13 cellular contexts compared by ENCODE assay signal in the genomic region with DNA sequence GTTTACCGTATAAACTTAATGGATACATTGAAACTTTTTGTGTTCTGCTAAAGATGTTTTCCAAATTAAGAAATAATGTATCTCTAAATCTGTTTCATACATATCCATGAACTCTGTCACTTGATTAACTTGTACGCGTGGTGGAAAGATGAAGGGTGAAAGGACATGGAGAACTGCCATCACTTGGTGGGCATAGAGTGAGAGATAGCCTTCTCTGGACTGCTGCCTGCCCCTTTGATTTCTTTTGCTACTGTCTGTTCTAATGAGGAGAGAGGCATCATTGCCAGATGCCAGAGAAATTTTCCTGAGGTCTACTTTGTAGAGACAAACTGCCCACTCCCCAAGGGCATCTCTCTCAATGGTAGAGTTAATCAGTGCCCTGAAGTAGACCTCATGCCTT.
"Had no signal": no experiment of that assay in that cellular context is flagged by ENCODE, and none has a peak within 500 bp of the region (broad histone marks: within the 10 kb centered on the region; RNA-seq: fewer than 3 reads in every experiment).

No MANE protein-coding gene starts in this region.

- H3K4me1 ChIP-seq: testis had no signal

- DNase-seq: activated CD4-positive, alpha-beta T cell treated with anti-CD3 and anti-CD28 coated beads, Interleukin-2, amount 50 U/mL, for 4 hours; activated effector memory CD4-positive, alpha-beta T cell treated with Interleukin-2 at 50 U/mL for 16 hours; activated T-cell treated with anti-CD3 and anti-CD28 coated beads, Interleukin-2, amount 50 U/mL, for 1 hour; amygdala; islet precursor cell; naive thymus-derived CD4-positive, alpha-beta T cell; nucleus accumbens; stimulated activated CD4-positive, alpha-beta T cell treated with anti-CD3 and anti-CD28 coated beads, Interleukin-15, amount 100 ng/mL, for 24 hours; stimulated activated CD4-positive, alpha-beta T cell treated with anti-CD3 and anti-CD28 coated beads, Interleukin-4, amount 100 ng/mL, for 24 hours; stimulated activated naive CD8-positive, alpha-beta T cell treated with anti-CD3 and anti-CD28 coated beads, Interleukin-15, amount 100 ng/mL, for 72 hours; testis had no signal

- H3K9me3 ChIP-seq: testis had no signal

- H3K4me1 Mint-ChIP-seq: stimulated activated naive CD8-positive, alpha-beta T cell treated with anti-CD3 and anti-CD28 coated beads, Interleukin-15, amount 100 ng/mL, for 72 hours had no signal

- H3K9me3 Mint-ChIP-seq: activated naive CD4-positive, alpha-beta T cell treated with anti-CD3 and anti-CD28 coated beads, Interleukin-2, amount 50 U/mL, for 72 hours; naive thymus-derived CD4-positive, alpha-beta T cell; stimulated activated naive CD8-positive, alpha-beta T cell treated with anti-CD3 and anti-CD28 coated beads, Interleukin-15, amount 100 ng/mL, for 72 hours had no signal

- H3K4me3 ChIP-seq: testis had no signal

- H3K27me3 Mint-ChIP-seq: naive thymus-derived CD4-positive, alpha-beta T cell; stimulated activated naive CD8-positive, alpha-beta T cell treated with anti-CD3 and anti-CD28 coated beads, Interleukin-15, amount 100 ng/mL, for 72 hours had no signal

- H3K27me3 ChIP-seq: testis had no signal

- ATAC-seq: activated CD4-positive, CD25-positive, alpha-beta regulatory T cell treated with anti-CD3 and anti-CD28 coated beads, Interleukin-2, amount 50 U/mL, for 24 hours; activated naive CD4-positive, alpha-beta T cell treated with anti-CD3 and anti-CD28 coated beads, Interleukin-2, amount 50 U/mL, for 72 hours; naive thymus-derived CD4-positive, alpha-beta T cell; stimulated activated naive CD8-positive, alpha-beta T cell treated with anti-CD3 and anti-CD28 coated beads, Interleukin-15, amount 100 ng/mL, for 72 hours had no signal

- H3K4me3 Mint-ChIP-seq: naive thymus-derived CD4-positive, alpha-beta T cell; stimulated activated naive CD8-positive, alpha-beta T cell treated with anti-CD3 and anti-CD28 coated beads, Interleukin-15, amount 100 ng/mL, for 72 hours had no signal

- H3K27ac Mint-ChIP-seq: naive thymus-derived CD4-positive, alpha-beta T cell; stimulated activated naive CD8-positive, alpha-beta T cell treated with anti-CD3 and anti-CD28 coated beads, Interleukin-15, amount 100 ng/mL, for 72 hours had no signal
